In the genomic region with DNA sequence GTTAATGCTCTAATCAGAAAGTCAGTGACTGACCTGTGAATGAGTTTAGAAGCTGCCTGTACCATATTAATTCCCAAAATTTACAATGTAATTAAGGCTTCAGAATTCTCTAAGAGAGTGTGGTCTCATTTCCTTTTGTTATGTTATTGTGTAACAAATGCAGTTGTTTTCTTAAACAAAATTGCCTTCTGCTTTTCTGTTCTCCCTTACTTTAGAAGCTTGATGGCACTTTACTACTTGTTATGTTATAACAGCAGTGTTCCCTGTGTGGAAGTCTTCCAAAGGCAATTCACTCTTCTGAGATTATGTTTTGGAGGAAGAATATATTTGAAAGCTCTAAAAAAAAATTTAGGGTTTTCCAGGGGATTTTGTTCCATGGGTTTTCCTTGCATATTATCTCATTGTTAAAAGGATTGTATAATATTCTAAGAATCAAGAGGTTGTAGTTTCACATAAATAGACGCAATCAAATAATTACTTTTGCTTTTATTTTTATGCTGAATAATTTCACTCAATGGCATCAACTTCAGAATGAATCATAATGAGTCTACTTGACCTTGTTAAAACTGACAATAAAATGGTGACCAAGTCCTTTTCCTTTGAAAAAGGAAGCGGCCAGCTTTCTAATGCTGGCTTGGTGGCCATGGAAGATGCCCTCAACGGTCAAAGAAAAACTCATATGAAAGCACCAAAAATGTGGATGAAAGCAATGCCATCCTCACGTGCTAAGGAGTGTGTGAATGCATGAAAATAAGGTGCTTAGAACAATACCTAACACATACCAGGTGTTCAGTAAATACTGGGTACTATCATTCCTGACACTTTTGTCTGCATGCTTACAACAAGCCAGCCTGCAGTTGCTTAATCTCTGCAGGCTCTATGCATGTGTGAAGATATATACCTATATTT, we compare ENCODE assay signal across 1 cellular context.
A peak's percentile ranks its signal among the peaks of the same experiment; 100 is the strongest.
TF ChIP-seq lines count a peak whose summit lies in the region.

No MANE protein-coding gene starts in this region.

TF ChIP-seq in IMR-90, 13 proteins besides CTCF, POLR2A, EP300 and RAD21:
- TF ChIP-seq CEBPB (IDR thresholded peaks at IDR 0.05; ENCODE audit: low read depth, low read length), result peak; percentile 65; the same call in 1 of the 2 replicates
- TF ChIP-seq RCOR1 (IDR thresholded peaks at IDR 0.05; ENCODE audit: insufficient replicate concordance, low read length), result no peak
- TF ChIP-seq NFE2L2 (IDR thresholded peaks at IDR 0.05; ENCODE audit: low read depth, low read length), result no peak
TF ChIP-seq in IMR-90: peak in this region for 1.
